1 cellular context compared by ENCODE assay signal in the genomic region with DNA sequence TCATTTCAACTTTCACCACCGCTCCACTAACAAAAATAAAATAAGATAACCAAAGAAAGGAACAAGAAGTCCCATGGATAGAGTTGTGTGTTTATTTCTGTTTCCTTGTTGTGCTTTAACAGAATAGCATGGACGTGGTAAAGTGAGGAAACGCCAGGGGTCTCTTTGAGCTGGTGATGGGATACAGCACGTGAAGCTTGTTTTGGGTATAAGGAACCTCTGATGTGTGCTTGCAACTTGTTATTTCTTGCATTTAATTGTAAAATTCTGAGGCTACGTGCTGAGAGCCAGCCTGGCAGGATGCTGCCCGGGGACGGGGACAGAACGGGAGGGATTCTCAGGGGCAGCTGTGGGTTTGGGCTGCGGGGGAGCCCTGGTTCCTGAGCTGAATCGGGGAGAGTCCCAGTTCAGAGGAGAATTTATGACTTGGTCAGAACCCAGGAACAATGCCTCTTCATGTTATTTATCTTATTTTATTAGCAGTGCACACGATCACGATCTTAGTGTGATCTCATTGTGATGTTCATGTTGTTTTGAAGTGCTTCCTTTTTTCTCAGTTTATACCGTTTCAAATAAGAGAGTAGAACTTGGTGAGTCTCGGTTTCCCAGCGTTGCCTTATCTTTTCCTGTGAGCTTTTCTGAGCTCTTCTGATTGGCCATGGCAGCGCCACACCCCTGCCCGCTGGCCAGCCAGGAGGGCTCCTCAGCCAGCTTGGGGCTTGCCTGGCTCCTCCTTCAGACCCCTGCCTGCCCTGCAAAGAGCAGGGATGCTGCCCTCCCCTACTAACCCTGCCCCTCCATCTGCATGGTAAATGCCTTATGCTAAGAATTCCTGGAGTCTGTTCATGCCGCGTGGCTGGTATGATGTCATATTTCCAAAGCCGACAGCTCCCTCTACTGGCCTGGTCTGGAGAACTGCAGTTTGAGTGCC.
TF ChIP-seq lines count a peak whose summit lies in the region.

No MANE protein-coding gene starts in this region.

TF ChIP-seq in GM12878, 131 proteins besides CTCF, POLR2A, EP300 and RAD21 (continued from another document and continues in another):
- TF ChIP-seq HDAC6 (IDR thresholded peaks at IDR 0.05; ENCODE audit: unreplicated experiment) (no peak), PAX8 (IDR thresholded peaks at IDR 0.05) (no peak), WRNIP1 (IDR thresholded peaks at IDR 0.05; ENCODE audit: borderline replicate concordance, low read depth, low read length) (no peak), TCF3 (IDR thresholded peaks at IDR 0.05; ENCODE audit: borderline replicate concordance, insufficient read depth, low read depth, low read length) (no peak), ESRRA (IDR thresholded peaks at IDR 0.05; ENCODE audit: low read length) (no peak), POU2F2 (IDR thresholded peaks at IDR 0.05; ENCODE audit: borderline replicate concordance, low read depth, low read length) (peak; percentile 35; the same call in 1 of the 3 replicates), CBX5 (IDR thresholded peaks at IDR 0.05; ENCODE audit: low read depth) (no peak), YBX1 (IDR thresholded peaks at IDR 0.05) (no peak), CBFB (IDR thresholded peaks at IDR 0.05; ENCODE audit: low read depth) (no peak), MEF2B (IDR thresholded peaks at IDR 0.05; ENCODE audit: partially characterized antibody, poor library complexity, severe bottlenecking) (no peak), KAT2A (conservative IDR thresholded peaks at IDR 0.05; ENCODE audit: control insufficient read depth, low read depth, low read length) (no peak), TAF1 (IDR thresholded peaks at IDR 0.05; ENCODE audit: borderline replicate concordance, low read depth, low read length) (no peak), IKZF2 (IDR thresholded peaks at IDR 0.05) (peak; percentile 22 to 57; a peak in 3 of 4 replicates), HCFC1 (IDR thresholded peaks at IDR 0.05; ENCODE audit: low read length) (no peak), RFX5 (IDR thresholded peaks at IDR 0.05; ENCODE audit: low read depth, low read length) (no peak), TCF12 (IDR thresholded peaks at IDR 0.05; ENCODE audit: low read depth, low read length) (no peak), SMARCA5 (IDR thresholded peaks at IDR 0.05) (no peak), NBN (IDR thresholded peaks at IDR 0.05) (0 out of 2 replicates have a peak, but pooled peaks have one; percentile 68), IKZF1 (conservative IDR thresholded peaks at IDR 0.05) (peak; percentile 68; the same call in 1 of the 2 replicates), NR2C1 (IDR thresholded peaks at IDR 0.05) (no peak), CREM (IDR thresholded peaks at IDR 0.05; ENCODE audit: low read depth) (peak; percentile 47; the same call in 1 of the 2 replicates), RUNX3 (IDR thresholded peaks at IDR 0.05; ENCODE audit: low read length) (no peak), CEBPB (IDR thresholded peaks at IDR 0.05; ENCODE audit: borderline replicate concordance in 1 of 2, low read depth in 2 of 2, low read length in 2 of 2) (no peak), ASH2L (IDR thresholded peaks at IDR 0.05; ENCODE audit: borderline replicate concordance, low read depth) (no peak), BCL11A (IDR thresholded peaks at IDR 0.05; ENCODE audit: low read depth, low read length) (no peak)
- TF ChIP-seq, protein P1, sequence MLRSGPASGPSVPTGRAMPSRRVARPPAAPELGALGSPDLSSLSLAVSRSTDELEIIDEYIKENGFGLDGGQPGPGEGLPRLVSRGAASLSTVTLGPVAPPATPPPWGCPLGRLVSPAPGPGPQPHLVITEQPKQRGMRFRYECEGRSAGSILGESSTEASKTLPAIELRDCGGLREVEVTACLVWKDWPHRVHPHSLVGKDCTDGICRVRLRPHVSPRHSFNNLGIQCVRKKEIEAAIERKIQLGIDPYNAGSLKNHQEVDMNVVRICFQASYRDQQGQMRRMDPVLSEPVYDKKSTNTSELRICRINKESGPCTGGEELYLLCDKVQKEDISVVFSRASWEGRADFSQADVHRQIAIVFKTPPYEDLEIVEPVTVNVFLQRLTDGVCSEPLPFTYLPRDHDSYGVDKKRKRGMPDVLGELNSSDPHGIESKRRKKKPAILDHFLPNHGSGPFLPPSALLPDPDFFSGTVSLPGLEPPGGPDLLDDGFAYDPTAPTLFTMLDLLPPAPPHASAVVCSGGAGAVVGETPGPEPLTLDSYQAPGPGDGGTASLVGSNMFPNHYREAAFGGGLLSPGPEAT (IDR thresholded peaks at IDR 0.05; ENCODE audit: low read depth), result peak; percentile 66; the same call in 1 of the 2 replicates
- TF ChIP-seq, protein P2, sequence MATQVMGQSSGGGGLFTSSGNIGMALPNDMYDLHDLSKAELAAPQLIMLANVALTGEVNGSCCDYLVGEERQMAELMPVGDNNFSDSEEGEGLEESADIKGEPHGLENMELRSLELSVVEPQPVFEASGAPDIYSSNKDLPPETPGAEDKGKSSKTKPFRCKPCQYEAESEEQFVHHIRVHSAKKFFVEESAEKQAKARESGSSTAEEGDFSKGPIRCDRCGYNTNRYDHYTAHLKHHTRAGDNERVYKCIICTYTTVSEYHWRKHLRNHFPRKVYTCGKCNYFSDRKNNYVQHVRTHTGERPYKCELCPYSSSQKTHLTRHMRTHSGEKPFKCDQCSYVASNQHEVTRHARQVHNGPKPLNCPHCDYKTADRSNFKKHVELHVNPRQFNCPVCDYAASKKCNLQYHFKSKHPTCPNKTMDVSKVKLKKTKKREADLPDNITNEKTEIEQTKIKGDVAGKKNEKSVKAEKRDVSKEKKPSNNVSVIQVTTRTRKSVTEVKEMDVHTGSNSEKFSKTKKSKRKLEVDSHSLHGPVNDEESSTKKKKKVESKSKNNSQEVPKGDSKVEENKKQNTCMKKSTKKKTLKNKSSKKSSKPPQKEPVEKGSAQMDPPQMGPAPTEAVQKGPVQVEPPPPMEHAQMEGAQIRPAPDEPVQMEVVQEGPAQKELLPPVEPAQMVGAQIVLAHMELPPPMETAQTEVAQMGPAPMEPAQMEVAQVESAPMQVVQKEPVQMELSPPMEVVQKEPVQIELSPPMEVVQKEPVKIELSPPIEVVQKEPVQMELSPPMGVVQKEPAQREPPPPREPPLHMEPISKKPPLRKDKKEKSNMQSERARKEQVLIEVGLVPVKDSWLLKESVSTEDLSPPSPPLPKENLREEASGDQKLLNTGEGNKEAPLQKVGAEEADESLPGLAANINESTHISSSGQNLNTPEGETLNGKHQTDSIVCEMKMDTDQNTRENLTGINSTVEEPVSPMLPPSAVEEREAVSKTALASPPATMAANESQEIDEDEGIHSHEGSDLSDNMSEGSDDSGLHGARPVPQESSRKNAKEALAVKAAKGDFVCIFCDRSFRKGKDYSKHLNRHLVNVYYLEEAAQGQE (IDR thresholded peaks at IDR 0.05; ENCODE audit: low read depth, low read length), result no peak
- TF ChIP-seq, protein P3, sequence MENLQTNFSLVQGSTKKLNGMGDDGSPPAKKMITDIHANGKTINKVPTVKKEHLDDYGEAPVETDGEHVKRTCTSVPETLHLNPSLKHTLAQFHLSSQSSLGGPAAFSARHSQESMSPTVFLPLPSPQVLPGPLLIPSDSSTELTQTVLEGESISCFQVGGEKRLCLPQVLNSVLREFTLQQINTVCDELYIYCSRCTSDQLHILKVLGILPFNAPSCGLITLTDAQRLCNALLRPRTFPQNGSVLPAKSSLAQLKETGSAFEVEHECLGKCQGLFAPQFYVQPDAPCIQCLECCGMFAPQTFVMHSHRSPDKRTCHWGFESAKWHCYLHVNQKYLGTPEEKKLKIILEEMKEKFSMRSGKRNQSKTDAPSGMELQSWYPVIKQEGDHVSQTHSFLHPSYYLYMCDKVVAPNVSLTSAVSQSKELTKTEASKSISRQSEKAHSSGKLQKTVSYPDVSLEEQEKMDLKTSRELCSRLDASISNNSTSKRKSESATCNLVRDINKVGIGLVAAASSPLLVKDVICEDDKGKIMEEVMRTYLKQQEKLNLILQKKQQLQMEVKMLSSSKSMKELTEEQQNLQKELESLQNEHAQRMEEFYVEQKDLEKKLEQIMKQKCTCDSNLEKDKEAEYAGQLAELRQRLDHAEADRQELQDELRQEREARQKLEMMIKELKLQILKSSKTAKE (IDR thresholded peaks at IDR 0.05; ENCODE audit: low read depth, poor library complexity, severe bottlenecking), result no peak
- TF ChIP-seq, protein P4, sequence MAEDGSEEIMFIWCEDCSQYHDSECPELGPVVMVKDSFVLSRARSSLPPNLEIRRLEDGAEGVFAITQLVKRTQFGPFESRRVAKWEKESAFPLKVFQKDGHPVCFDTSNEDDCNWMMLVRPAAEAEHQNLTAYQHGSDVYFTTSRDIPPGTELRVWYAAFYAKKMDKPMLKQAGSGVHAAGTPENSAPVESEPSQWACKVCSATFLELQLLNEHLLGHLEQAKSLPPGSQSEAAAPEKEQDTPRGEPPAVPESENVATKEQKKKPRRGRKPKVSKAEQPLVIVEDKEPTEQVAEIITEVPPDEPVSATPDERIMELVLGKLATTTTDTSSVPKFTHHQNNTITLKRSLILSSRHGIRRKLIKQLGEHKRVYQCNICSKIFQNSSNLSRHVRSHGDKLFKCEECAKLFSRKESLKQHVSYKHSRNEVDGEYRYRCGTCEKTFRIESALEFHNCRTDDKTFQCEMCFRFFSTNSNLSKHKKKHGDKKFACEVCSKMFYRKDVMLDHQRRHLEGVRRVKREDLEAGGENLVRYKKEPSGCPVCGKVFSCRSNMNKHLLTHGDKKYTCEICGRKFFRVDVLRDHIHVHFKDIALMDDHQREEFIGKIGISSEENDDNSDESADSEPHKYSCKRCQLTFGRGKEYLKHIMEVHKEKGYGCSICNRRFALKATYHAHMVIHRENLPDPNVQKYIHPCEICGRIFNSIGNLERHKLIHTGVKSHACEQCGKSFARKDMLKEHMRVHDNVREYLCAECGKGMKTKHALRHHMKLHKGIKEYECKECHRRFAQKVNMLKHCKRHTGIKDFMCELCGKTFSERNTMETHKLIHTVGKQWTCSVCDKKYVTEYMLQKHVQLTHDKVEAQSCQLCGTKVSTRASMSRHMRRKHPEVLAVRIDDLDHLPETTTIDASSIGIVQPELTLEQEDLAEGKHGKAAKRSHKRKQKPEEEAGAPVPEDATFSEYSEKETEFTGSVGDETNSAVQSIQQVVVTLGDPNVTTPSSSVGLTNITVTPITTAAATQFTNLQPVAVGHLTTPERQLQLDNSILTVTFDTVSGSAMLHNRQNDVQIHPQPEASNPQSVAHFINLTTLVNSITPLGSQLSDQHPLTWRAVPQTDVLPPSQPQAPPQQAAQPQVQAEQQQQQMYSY (CRISPR knock-in tag; IDR thresholded peaks at IDR 0.05), result no peak
- TF ChIP-seq, protein P5, sequence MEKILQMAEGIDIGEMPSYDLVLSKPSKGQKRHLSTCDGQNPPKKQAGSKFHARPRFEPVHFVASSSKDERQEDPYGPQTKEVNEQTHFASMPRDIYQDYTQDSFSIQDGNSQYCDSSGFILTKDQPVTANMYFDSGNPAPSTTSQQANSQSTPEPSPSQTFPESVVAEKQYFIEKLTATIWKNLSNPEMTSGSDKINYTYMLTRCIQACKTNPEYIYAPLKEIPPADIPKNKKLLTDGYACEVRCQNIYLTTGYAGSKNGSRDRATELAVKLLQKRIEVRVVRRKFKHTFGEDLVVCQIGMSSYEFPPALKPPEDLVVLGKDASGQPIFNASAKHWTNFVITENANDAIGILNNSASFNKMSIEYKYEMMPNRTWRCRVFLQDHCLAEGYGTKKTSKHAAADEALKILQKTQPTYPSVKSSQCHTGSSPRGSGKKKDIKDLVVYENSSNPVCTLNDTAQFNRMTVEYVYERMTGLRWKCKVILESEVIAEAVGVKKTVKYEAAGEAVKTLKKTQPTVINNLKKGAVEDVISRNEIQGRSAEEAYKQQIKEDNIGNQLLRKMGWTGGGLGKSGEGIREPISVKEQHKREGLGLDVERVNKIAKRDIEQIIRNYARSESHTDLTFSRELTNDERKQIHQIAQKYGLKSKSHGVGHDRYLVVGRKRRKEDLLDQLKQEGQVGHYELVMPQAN (conservative IDR thresholded peaks at IDR 0.05), result no peak
- TF ChIP-seq, protein P6, sequence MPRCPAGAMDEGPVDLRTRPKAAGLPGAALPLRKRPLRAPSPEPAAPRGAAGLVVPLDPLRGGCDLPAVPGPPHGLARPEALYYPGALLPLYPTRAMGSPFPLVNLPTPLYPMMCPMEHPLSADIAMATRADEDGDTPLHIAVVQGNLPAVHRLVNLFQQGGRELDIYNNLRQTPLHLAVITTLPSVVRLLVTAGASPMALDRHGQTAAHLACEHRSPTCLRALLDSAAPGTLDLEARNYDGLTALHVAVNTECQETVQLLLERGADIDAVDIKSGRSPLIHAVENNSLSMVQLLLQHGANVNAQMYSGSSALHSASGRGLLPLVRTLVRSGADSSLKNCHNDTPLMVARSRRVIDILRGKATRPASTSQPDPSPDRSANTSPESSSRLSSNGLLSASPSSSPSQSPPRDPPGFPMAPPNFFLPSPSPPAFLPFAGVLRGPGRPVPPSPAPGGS (IDR thresholded peaks at IDR 0.05; ENCODE audit: borderline replicate concordance, insufficient read depth, low read depth, low read length, poor library complexity, severe bottlenecking), result no peak
- TF ChIP-seq, protein P7, sequence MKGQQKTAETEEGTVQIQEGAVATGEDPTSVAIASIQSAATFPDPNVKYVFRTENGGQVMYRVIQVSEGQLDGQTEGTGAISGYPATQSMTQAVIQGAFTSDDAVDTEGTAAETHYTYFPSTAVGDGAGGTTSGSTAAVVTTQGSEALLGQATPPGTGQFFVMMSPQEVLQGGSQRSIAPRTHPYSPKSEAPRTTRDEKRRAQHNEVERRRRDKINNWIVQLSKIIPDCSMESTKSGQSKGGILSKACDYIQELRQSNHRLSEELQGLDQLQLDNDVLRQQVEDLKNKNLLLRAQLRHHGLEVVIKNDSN (IDR thresholded peaks at IDR 0.05; ENCODE audit: borderline replicate concordance, extremely low read length, insufficient read depth, low read depth, low read length), result no peak
- TF ChIP-seq, protein P8, sequence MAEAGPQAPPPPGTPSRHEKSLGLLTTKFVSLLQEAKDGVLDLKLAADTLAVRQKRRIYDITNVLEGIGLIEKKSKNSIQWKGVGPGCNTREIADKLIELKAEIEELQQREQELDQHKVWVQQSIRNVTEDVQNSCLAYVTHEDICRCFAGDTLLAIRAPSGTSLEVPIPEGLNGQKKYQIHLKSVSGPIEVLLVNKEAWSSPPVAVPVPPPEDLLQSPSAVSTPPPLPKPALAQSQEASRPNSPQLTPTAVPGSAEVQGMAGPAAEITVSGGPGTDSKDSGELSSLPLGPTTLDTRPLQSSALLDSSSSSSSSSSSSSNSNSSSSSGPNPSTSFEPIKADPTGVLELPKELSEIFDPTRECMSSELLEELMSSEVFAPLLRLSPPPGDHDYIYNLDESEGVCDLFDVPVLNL (IDR thresholded peaks at IDR 0.05; ENCODE audit: low read depth, low read length), result no peak
- TF ChIP-seq, protein P9, sequence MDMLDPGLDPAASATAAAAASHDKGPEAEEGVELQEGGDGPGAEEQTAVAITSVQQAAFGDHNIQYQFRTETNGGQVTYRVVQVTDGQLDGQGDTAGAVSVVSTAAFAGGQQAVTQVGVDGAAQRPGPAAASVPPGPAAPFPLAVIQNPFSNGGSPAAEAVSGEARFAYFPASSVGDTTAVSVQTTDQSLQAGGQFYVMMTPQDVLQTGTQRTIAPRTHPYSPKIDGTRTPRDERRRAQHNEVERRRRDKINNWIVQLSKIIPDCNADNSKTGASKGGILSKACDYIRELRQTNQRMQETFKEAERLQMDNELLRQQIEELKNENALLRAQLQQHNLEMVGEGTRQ (IDR thresholded peaks at IDR 0.05; ENCODE audit: borderline replicate concordance, low read depth, low read length), result no peak
- TF ChIP-seq, protein P10, sequence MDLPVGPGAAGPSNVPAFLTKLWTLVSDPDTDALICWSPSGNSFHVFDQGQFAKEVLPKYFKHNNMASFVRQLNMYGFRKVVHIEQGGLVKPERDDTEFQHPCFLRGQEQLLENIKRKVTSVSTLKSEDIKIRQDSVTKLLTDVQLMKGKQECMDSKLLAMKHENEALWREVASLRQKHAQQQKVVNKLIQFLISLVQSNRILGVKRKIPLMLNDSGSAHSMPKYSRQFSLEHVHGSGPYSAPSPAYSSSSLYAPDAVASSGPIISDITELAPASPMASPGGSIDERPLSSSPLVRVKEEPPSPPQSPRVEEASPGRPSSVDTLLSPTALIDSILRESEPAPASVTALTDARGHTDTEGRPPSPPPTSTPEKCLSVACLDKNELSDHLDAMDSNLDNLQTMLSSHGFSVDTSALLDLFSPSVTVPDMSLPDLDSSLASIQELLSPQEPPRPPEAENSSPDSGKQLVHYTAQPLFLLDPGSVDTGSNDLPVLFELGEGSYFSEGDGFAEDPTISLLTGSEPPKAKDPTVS (IDR thresholded peaks at IDR 0.05; ENCODE audit: low read depth, low read length), result no peak
